In the genomic region with DNA sequence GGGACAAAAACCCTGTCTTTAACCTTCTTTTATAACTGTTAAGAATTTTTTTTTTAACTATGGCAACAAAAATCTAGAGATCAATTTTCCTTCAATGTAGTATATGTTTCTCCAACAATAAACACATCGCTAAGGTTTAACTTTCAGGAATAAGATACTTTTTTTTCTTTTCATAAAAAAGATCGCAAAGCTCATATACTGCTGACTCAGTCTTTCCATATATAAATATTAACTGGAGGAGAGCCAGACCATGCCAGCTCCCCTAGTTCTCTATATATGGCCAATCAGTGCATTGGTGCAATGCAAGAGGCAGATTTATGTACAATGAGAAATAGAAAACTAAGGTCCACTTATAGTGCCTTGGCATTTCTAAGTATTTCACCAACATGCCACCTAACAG, we compare ENCODE assay signal across 17 cellular contexts.
DNase-seq lines count a peak whose midpoint lies in the region; ATAC-seq and TF ChIP-seq lines count a peak whose summit lies in the region.
"Had no signal": no experiment of that assay in that cellular context is flagged by ENCODE, and none has a peak within 500 bp of the region (broad histone marks: within the 10 kb centered on the region; RNA-seq: fewer than 3 reads in every experiment).

No MANE protein-coding gene starts in this region.

- H3K9me3 ChIP-seq in SK-N-MC (ENCODE audit: low read depth, low read length) (no peaks in the 10 kb centered on the region), gastroesophageal sphincter (no peaks in the 10 kb centered on the region), vagina (no peaks in the 10 kb centered on the region), SJCRH30 (replicated peaks) (no peaks in the 10 kb centered on the region)
- H3K9me3 ChIP-seq: BE2C, SJSA1 had no signal

- intact Hi-C loops in vagina (cut with DNase I) = no loop called here

- TF ChIP-seq EP300 in gastroesophageal sphincter (IDR thresholded peaks at IDR 0.05) = no peak

- H3K36me3 ChIP-seq in SK-N-MC (ENCODE audit: insufficient read depth, low read length) (no peaks in the 10 kb centered on the region), gastroesophageal sphincter (no peaks in the 10 kb centered on the region), rectal smooth muscle tissue (ENCODE audit: control insufficient read depth, insufficient read depth, low read length) (no peaks in the 10 kb centered on the region), vagina (no peaks in the 10 kb centered on the region), SJCRH30 (no peaks in the 10 kb centered on the region)
- H3K36me3 ChIP-seq: BE2C, SJSA1 had no signal

- H3K4me3 ChIP-seq in SK-N-MC (peak overlapping the region; percentile 51), gastroesophageal sphincter (no peak overlapping the region), rectal smooth muscle tissue (ENCODE audit: low read length) (no peak overlapping the region), vagina (no peak overlapping the region), SJCRH30 (no peak overlapping the region)
- H3K4me3 ChIP-seq: SJSA1 had no signal

- TF ChIP-seq CTCF in gastroesophageal sphincter (IDR thresholded peaks at IDR 0.05) = no peak
- TF ChIP-seq CTCF in vagina (IDR thresholded peaks at IDR 0.05) = no peak

- peak overlapping the region; percentile 82 for H3K27ac ChIP-seq in SK-N-MC
- peak overlapping the region; percentile 69 to 84 (median 82) for H3K27ac ChIP-seq in gastroesophageal sphincter
- peak overlapping the region; percentile 93 for H3K27ac ChIP-seq in rectal smooth muscle tissue (ENCODE audit: low read depth, low read length)
- H3K27ac ChIP-seq in vagina = peak overlapping the region; percentile 27
- H3K27ac ChIP-seq in SJCRH30 = no peak overlapping the region
- H3K27ac ChIP-seq: SJSA1 had no signal

- H3K27me3 ChIP-seq in gastroesophageal sphincter (no peaks in the 10 kb centered on the region), rectal smooth muscle tissue (ENCODE audit: control insufficient read depth, insufficient read depth, low read length) (no peaks in the 10 kb centered on the region), vagina (no peaks in the 10 kb centered on the region), SJCRH30 (no peaks in the 10 kb centered on the region)
- H3K27me3 ChIP-seq: SJSA1 had no signal

- H3K4me1 ChIP-seq in gastroesophageal sphincter (peaks cover 7 to 44% (median 15%) of the 10 kb centered on the region in 3 donors), rectal smooth muscle tissue (ENCODE audit: control insufficient read depth, insufficient read depth, low read length) (peaks cover 33% of the 10 kb centered on the region), vagina (peaks cover 28% of the 10 kb centered on the region), SJCRH30 (peaks cover 24% of the 10 kb centered on the region)
- H3K4me1 ChIP-seq: BE2C, SJSA1 had no signal

- no peak for TF ChIP-seq POLR2A in gastroesophageal sphincter (IDR thresholded peaks at IDR 0.05)
- TF ChIP-seq POLR2A in vagina (IDR thresholded peaks at IDR 0.05) = no peak

- WGBS in gastroesophageal sphincter (ENCODE audit: low coverage in 1 of 2), 2 donors = 56 to 62% methylated on average over 2 of the region's 2 CpGs

- DNase-seq in SK-N-MC (ENCODE audit: low read depth, low spot score) = no peak
- DNase-seq in vagina (ENCODE audit: extremely low spot score in 2 of 2) = no peak
- DNase-seq in NCI-H187 treated with DMSO at 0.1 percent for 48 hours (lab: John Stamatoyannopoulos, UW) = no peak
- no peak for DNase-seq in SJCRH30
- DNase-seq in NCI-H524 treated with DMSO at 0.1 percent for 48 hours (lab: John Stamatoyannopoulos, UW) = no peak
- DNase-seq: BE2C; EL; GF-D8; KBM-7; NCI-H1092; NCI-H1436; NCI-H1930; NCI-H748 treated with DMSO at 0.1 percent for 48 hours; NK-92 treated with Interleukin-12 subunit alpha and Interleukin-12 subunit beta, amount 100 ng/mL, for 24 hours had no signal

- no peak for ATAC-seq in gastroesophageal sphincter

- H3K9ac ChIP-seq in SK-N-MC (ENCODE audit: insufficient read length) = no peak overlapping the region
- H3K9ac ChIP-seq in rectal smooth muscle tissue (ENCODE audit: low read length) = no peak overlapping the region
